ENCODE assay signal across 29 cellular contexts in genomic region chr1:197976368-197976767, GRCh38. TPM values are rescaled to one million over a fixed set of nuclear protein-coding genes. Genes with fewer than 3 reads are reported as not detected.
DNase-seq lines count a peak whose midpoint lies in the region; ATAC-seq, FAIRE-seq and TF ChIP-seq lines count a peak whose summit lies in the region.
"Had no signal": no experiment of that assay in that cellular context is flagged by ENCODE, and none has a peak within 500 bp of the region (broad histone marks: within the 10 kb centered on the region; RNA-seq: fewer than 3 reads in every experiment).

No MANE protein-coding gene starts in this region.

- intact Hi-C loops in right lobe of liver (cut with DNase I), result no loop called here
- intact Hi-C loops in HepG2 (cut with micrococcal nuclease; ENCODE audit: unreplicated experiment), result no loop called here

- no peak for DNase-seq in right lobe of liver
- no peak for DNase-seq in HepG2 (ENCODE audit: low spot score)
- DNase-seq in LNCaP clone FGC (ENCODE audit: low read depth), result peak; percentile 69
- DNase-seq in bronchial epithelial cell (ENCODE audit: low read depth), result peak; percentile 98
- DNase-seq in renal cortical epithelial cell (ENCODE audit: low read depth), result peak; percentile 40
- no peak for DNase-seq in HAP-1 (ENCODE audit: low spot score in 2 of 2)
- no peak for DNase-seq in GM19238 (ENCODE audit: insufficient read length, low spot score)
- DNase-seq in islet precursor cell, result no peak
- DNase-seq: activated CD4-positive, alpha-beta memory T cell treated with anti-CD3 and anti-CD28 coated beads, Interleukin-2, amount 10 ng/mL, durations not matched to agents 7 days and 5 days; activated CD4-positive, CD25-positive, alpha-beta regulatory T cell treated with anti-CD3 and anti-CD28 coated beads, Interleukin-2, amount 50 U/mL, for 72 hours; activated naive CD4-positive, alpha-beta T cell treated with anti-CD3 and anti-CD28 coated beads for 36 hours; activated T-cell treated with anti-CD3 and anti-CD28 coated beads, Interleukin-2, amount 50 U/mL, for 24 hours; amniotic stem cell; KG1; kidney glomerular epithelial cell; MV-4-11; NCI-H1694 treated with DMSO at 0.1 percent for 48 hours; NCI-H510A; nucleus accumbens; psoas muscle; SJCRH30; stimulated activated CD8-positive, alpha-beta memory T cell treated with anti-CD3 and anti-CD28 coated beads, Interleukin-4, amount 100 ng/mL, for 48 hours; trophoblast cell had no signal

- ATAC-seq in right lobe of liver (peak in 3 of 4 donors; percentile 63 to 90 (median 71)), HepG2 (no peak)
- ATAC-seq: Panc1, psoas muscle had no signal

- H3K4me3 ChIP-seq in right lobe of liver (no peak overlapping the region), HepG2 (replicated peaks in 1 of 3; ENCODE audit: insufficient read depth in 1 of 3, low read depth in 2 of 3, low read length in 3 of 3) (no peak overlapping the region), LNCaP clone FGC (ENCODE audit: low read depth, low read length) (no peak overlapping the region), bronchial epithelial cell (ENCODE audit: low read depth, low read length) (no peak overlapping the region), HAP-1 (no peak overlapping the region)
- H3K4me3 ChIP-seq: coronary artery, psoas muscle, SJCRH30 had no signal

- no peak overlapping the region for H3K4me2 ChIP-seq in HepG2 (ENCODE audit: low read depth, low read length)

- in situ Hi-C loops in HepG2 (cut with HindIII; ENCODE audit: extremely low pct_ligation_motif_present, low pct_unique_long_range_greater_than_20kb) (no loop called here), HAP-1 (cut with MboI; ENCODE audit: low sequenced_read_pairs) (no loop called here)

- no peaks in the 10 kb centered on the region for H4K20me1 ChIP-seq in HepG2 (ENCODE audit: insufficient read depth, low read length)

- CTCF ChIA-PET in HepG2 (lab: Yijun Ruan, JAX; ENCODE audit: low intra/inter-chr PET ratio, low total read pairs), result no interaction called here

- H3K36me3 ChIP-seq in right lobe of liver (no peaks in the 10 kb centered on the region), HepG2 (replicated peaks in 1 of 2; ENCODE audit: control insufficient read depth in 1 of 2, insufficient read depth in 2 of 2, low read length in 2 of 2) (no peaks in the 10 kb centered on the region), bronchial epithelial cell (ENCODE audit: control insufficient read depth, insufficient read depth, low read length) (no peaks in the 10 kb centered on the region), HAP-1 (replicated peaks) (no peaks in the 10 kb centered on the region)
- H3K36me3 ChIP-seq: SJCRH30 had no signal

- FAIRE-seq in HepG2 (lab: Jason Lieb, UNC) (no peak), bronchial epithelial cell (lab: Jason Lieb, UNC) (no peak)
- FAIRE-seq: G401.6 had no signal

- H3K27me3 ChIP-seq in right lobe of liver (no peaks in the 10 kb centered on the region), HepG2 (ENCODE audit: control insufficient read depth in 1 of 2, insufficient read depth in 2 of 2, low read length in 2 of 2) (no peaks in the 10 kb centered on the region), bronchial epithelial cell (ENCODE audit: control insufficient read depth, insufficient read depth, low read length) (no peaks in the 10 kb centered on the region), HAP-1 (ENCODE audit: low read depth) (no peaks in the 10 kb centered on the region)
- H3K27me3 ChIP-seq: SJCRH30 had no signal

- POLR2A ChIA-PET in HepG2 (lab: Yijun Ruan, JAX), result no interaction called here

- H3K9ac ChIP-seq in HepG2 (ENCODE audit: insufficient read depth, low read depth, low read length), result no peak overlapping the region

- TF ChIP-seq EP300 in HepG2 (IDR thresholded peaks at IDR 0.05; ENCODE audit: low read depth in 2 of 2, low read length in 2 of 2) (no peak), HepG2 (CRISPR knock-in tag; IDR thresholded peaks at IDR 0.05; ENCODE audit: borderline replicate concordance) (no peak)

- H3K27ac ChIP-seq in right lobe of liver, result peak overlapping the region in 2 of 3 donors; percentile 2 to 5
- no peak overlapping the region for H3K27ac ChIP-seq in HepG2 (ENCODE audit: extremely low read length, insufficient read depth, low read length)
- H3K27ac ChIP-seq: coronary artery, psoas muscle, SJCRH30 had no signal

- H3K4me1 ChIP-seq in right lobe of liver (peaks cover 0 to 9% (median 4%) of the 10 kb centered on the region in 4 donors), HepG2 (ENCODE audit: insufficient read depth, low read length) (no peaks in the 10 kb centered on the region), HAP-1 (peaks cover 10% of the 10 kb centered on the region; the same call in 1 of the 2 replicates)
- H3K4me1 ChIP-seq: psoas muscle, SJCRH30 had no signal

- TF ChIP-seq CTCF in right lobe of liver (IDR thresholded peaks at IDR 0.05), result no peak
- TF ChIP-seq CTCF in HepG2 (CRISPR knock-in tag; IDR thresholded peaks at IDR 0.05), result no peak
- no peak for TF ChIP-seq CTCF in LNCaP clone FGC (IDR thresholded peaks at IDR 0.05; ENCODE audit: control insufficient read depth, extremely low read depth, insufficient read depth)
- no peak for TF ChIP-seq CTCF in bronchial epithelial cell (IDR thresholded peaks at IDR 0.05; ENCODE audit: insufficient read depth, low read length, severe bottlenecking)

- no peaks in the 10 kb centered on the region for H3K9me3 ChIP-seq in right lobe of liver
- no peaks in the 10 kb centered on the region for H3K9me3 ChIP-seq in HepG2 (ENCODE audit: low read length)
- H3K9me3 ChIP-seq in HAP-1, result no peaks in the 10 kb centered on the region
- H3K9me3 ChIP-seq: psoas muscle, SJCRH30 had no signal

- no peaks in the 10 kb centered on the region for H3K79me2 ChIP-seq in HepG2 (ENCODE audit: insufficient read depth, low read length)

- no TSS peak for BruUV-seq in HepG2 (replicated peaks; lab: Mats Ljungman, UMichigan)

- no peak for TF ChIP-seq RAD21 in HepG2 (CRISPR knock-in tag; IDR thresholded peaks at IDR 0.05)

- no peak for TF ChIP-seq POLR2A in right lobe of liver (IDR thresholded peaks at IDR 0.05)
- no peak for TF ChIP-seq POLR2A in HepG2 (IDR thresholded peaks at IDR 0.05; ENCODE audit: insufficient read depth in 1 of 2, low read depth in 2 of 2, low read length in 2 of 2)

- no peak overlapping the region for H2AFZ ChIP-seq in HepG2 (ENCODE audit: low read length)

TF ChIP-seq in HepG2, 621 proteins besides CTCF, POLR2A, EP300 and RAD21 (continues in another document):
- TF ChIP-seq HDAC2 (CRISPR knock-in tag; IDR thresholded peaks at IDR 0.05), result no peak
- TF ChIP-seq LCORL (IDR thresholded peaks at IDR 0.05), result no peak
- TF ChIP-seq LCORL (CRISPR knock-in tag; IDR thresholded peaks at IDR 0.05), result no peak
- no peak for TF ChIP-seq ZNF354B (CRISPR knock-in tag; IDR thresholded peaks at IDR 0.05)
- no peak for TF ChIP-seq SP4 (CRISPR knock-in tag; IDR thresholded peaks at IDR 0.05)
- no peak for TF ChIP-seq MED13 (CRISPR knock-in tag; IDR thresholded peaks at IDR 0.05)
- TF ChIP-seq THAP7 (CRISPR knock-in tag; IDR thresholded peaks at IDR 0.05), result no peak

RNA-seq across cellular contexts. Expression of gene LHX9, which starts 59.2 kb away (rescaled TPM):
- total RNA-seq in right lobe of liver (1 to 10 TPM in 2 of 6 experiments, under 1 TPM in 3, not detected in 1; 0.12 to 1.9 (median 0.81) TPM), HepG2 (2016; rRNA removed; fragmentation: Illumina TruSeq; extraction: Trizol) (not detected in 2 replicates), bronchial epithelial cell (under 0.01 TPM in 1 of 2 replicates, not detected in the other), renal cortical epithelial cell (under 0.01 TPM in 1 of 2 replicates, not detected in the other)
- not detected in 2 replicates for total RNA-seq in HepG2 (2016; cell fraction: cytosol; rRNA removed; fragmentation: Illumina TruSeq; extraction: Trizol; ENCODE audit: low read depth)
- not detected in 2 replicates for total RNA-seq in HepG2 (2016; cell fraction: insoluble cytoplasmic fraction; rRNA removed; fragmentation: Illumina TruSeq; extraction: Trizol)
- not detected in 2 replicates for total RNA-seq in HepG2 (2016; cell fraction: membrane; rRNA removed; fragmentation: Illumina TruSeq; extraction: Trizol)
- total RNA-seq in HepG2 (2016; cell fraction: nucleus; rRNA removed; fragmentation: Illumina TruSeq; extraction: Trizol), result not detected in 2 replicates
- polyA plus RNA-seq in HepG2 (2011; rRNA removed), result not detected in 2 replicates
- polyA plus RNA-seq in HepG2 (2011; cell fraction: cytosol; rRNA removed), result not detected in 2 replicates
- not detected in 2 replicates for polyA plus RNA-seq in HepG2 (2011; cell fraction: nucleus; rRNA removed)
- polyA plus RNA-seq in HepG2 (2012), result not detected in 2 replicates
- not detected in 2 replicates for polyA plus RNA-seq in HepG2 (2016; cell fraction: cytosol; fragmentation: Illumina TruSeq; extraction: Trizol; ENCODE audit: low read depth)
- polyA plus RNA-seq in HepG2 (2016; cell fraction: insoluble cytoplasmic fraction; fragmentation: Illumina TruSeq; extraction: Trizol; ENCODE audit: low read depth), result not detected in 2 replicates
- polyA plus RNA-seq in HepG2 (2016; cell fraction: membrane; fragmentation: Illumina TruSeq; extraction: Trizol; ENCODE audit: low read depth), result not detected in 2 replicates
- not detected in 2 replicates for polyA plus RNA-seq in HepG2 (2016; cell fraction: nucleus; fragmentation: Illumina TruSeq; extraction: Trizol; ENCODE audit: insufficient read depth, low read depth)
- polyA minus RNA-seq in HepG2 (2011; rRNA and poly(A)+ RNA removed; ENCODE audit: low replicate concordance), result 1.5 TPM in 1 of 2 replicates, not detected in the other
- polyA minus RNA-seq in HepG2 (2011; cell fraction: cytosol; rRNA and poly(A)+ RNA removed), result not detected in 2 replicates
- not detected in 2 replicates for polyA minus RNA-seq in HepG2 (2011; cell fraction: nucleus; rRNA and poly(A)+ RNA removed)
- total RNA-seq: activated CD4-positive, alpha-beta memory T cell treated with anti-CD3 and anti-CD28 coated beads, Interleukin-2, amount 10 ng/mL, durations not matched to agents 7 days and 5 days; activated naive CD4-positive, alpha-beta T cell treated with anti-CD3 and anti-CD28 coated beads for 36 hours; CD4-positive, CD25-positive, alpha-beta regulatory T cell; fibroblast of lung; glomerular endothelial cell had no signal
- polyA plus RNA-seq: CD4-positive, CD25-positive, alpha-beta regulatory T cell; fibroblast of lung had no signal

Comparison
In these comparisons a context has a peak if more than half of its experiments do, and no peak if none do; other contexts are left out.
1. DNase-seq: peak in LNCaP clone FGC (single experiment), bronchial epithelial cell (single experiment) and renal cortical epithelial cell (single experiment); none in right lobe of liver (0 of 3), HepG2 (single experiment), HAP-1 (0 of 2), GM19238 (single experiment) and islet precursor cell (single experiment).